Comparison of ENCODE assay signal across 23 cellular contexts in genomic region chr20:19115581-19115980, GRCh38.
"Had no signal": no experiment of that assay in that cellular context is flagged by ENCODE, and none has a peak within 500 bp of the region (broad histone marks: within the 10 kb centered on the region; RNA-seq: fewer than 3 reads in every experiment).

No MANE protein-coding gene starts in this region.

- H3K4me3 Mint-ChIP-seq: endodermal cell; mesothelial cell of epicardium; naive B cell; nephron progenitor cell; stimulated activated naive B cell treated with anti-CD40 and anti-IgM and Interleukin-4, amounts not matched to agents 10 μg/mL and 1 μg/mL and 100 μg/mL, for 72 hours; stimulated activated naive CD8-positive, alpha-beta T cell treated with anti-CD3 and anti-CD28 coated beads, Interleukin-15, Interleukin-2, amounts not matched to agents 100 ng/mL and 50 ng/mL, for 24 hours had no signal

- H3K36me3 Mint-ChIP-seq: mesothelial cell of epicardium; naive B cell; stimulated activated naive B cell treated with anti-CD40 and anti-IgM and Interleukin-4, amounts not matched to agents 10 μg/mL and 1 μg/mL and 100 μg/mL, for 72 hours had no signal

- H3K27ac Mint-ChIP-seq: endodermal cell; mesothelial cell of epicardium; naive B cell; nephron progenitor cell; stimulated activated naive B cell treated with anti-CD40 and anti-IgM and Interleukin-4, amounts not matched to agents 10 μg/mL and 1 μg/mL and 100 μg/mL, for 72 hours; stimulated activated naive CD8-positive, alpha-beta T cell treated with anti-CD3 and anti-CD28 coated beads, Interleukin-15, Interleukin-2, amounts not matched to agents 100 ng/mL and 50 ng/mL, for 24 hours had no signal

- ATAC-seq: heart right ventricle; right lobe of liver; stimulated activated naive B cell treated with anti-CD40 and anti-IgM and Interleukin-4, amounts not matched to agents 10 μg/mL and 1 μg/mL and 100 μg/mL, for 72 hours had no signal

- H3K27me3 Mint-ChIP-seq: stimulated activated naive CD8-positive, alpha-beta T cell treated with anti-CD3 and anti-CD28 coated beads, Interleukin-15, Interleukin-2, amounts not matched to agents 100 ng/mL and 50 ng/mL, for 24 hours had no signal

- DNase-seq: dorsolateral prefrontal cortex; effector CD8-positive, alpha-beta T cell; endodermal cell; foreskin melanocyte; glutamatergic neuron; heart right ventricle; hippocampal formation; mesenchymal stem cell; mucosa of descending colon; naive B cell; nephron progenitor cell; nucleus accumbens; ovary; posterior cingulate gyrus; retina; right lobe of liver; small intestine; stimulated activated CD4-positive, alpha-beta T cell treated with anti-CD3 and anti-CD28 coated beads, Interleukin-15, amount 100 ng/mL, for 24 hours; stimulated activated CD4-positive, alpha-beta T cell treated with anti-CD3 and anti-CD28 coated beads, Interleukin-2, amount 100 ng/mL, for 48 hours; stimulated activated naive B cell treated with anti-CD40 and anti-IgM and Interleukin-4, amounts not matched to agents 10 μg/mL and 1 μg/mL and 100 μg/mL, for 72 hours; upper lobe of left lung had no signal

- H3K4me1 Mint-ChIP-seq: endodermal cell; mesothelial cell of epicardium; naive B cell; nephron progenitor cell; stimulated activated naive B cell treated with anti-CD40 and anti-IgM and Interleukin-4, amounts not matched to agents 10 μg/mL and 1 μg/mL and 100 μg/mL, for 72 hours had no signal

- H3K9me3 Mint-ChIP-seq: endodermal cell; mesothelial cell of epicardium; nephron progenitor cell; stimulated activated naive CD8-positive, alpha-beta T cell treated with anti-CD3 and anti-CD28 coated beads, Interleukin-15, Interleukin-2, amounts not matched to agents 100 ng/mL and 50 ng/mL, for 24 hours had no signal
